8 cellular contexts compared by ENCODE assay signal in genomic region chr15:64355559-64356442, GRCh38. TPM values are rescaled to one million over a fixed set of nuclear protein-coding genes. Genes with fewer than 3 reads are reported as not detected.
DNase-seq lines count a peak whose midpoint lies in the region; ATAC-seq lines count a peak whose summit lies in the region.

TSS of gene CSNK1G1 (minus strand) at chr15:64356173. CDS start at chr15:64300499, 55,674 bp downstream.

- H2BK120ac ChIP-seq in mesenchymal stem cell (ENCODE audit: low read depth, low read length): no peak within 1 kb of the TSS

- peak within 1 kb of the TSS; percentile 35 for H4K8ac ChIP-seq in mesenchymal stem cell (ENCODE audit: low read length)

- no peaks in the 10 kb centered on the region for H3K27me3 Mint-ChIP-seq in CD8-positive, alpha-beta memory T cell
- no peaks in the 10 kb centered on the region for H3K27me3 Mint-ChIP-seq in activated CD8-positive, alpha-beta memory T cell treated with anti-CD3 and anti-CD28 coated beads, Interleukin-2, amount 10 ng/mL, durations not matched to agents 7 days and 5 days

- H3K18ac ChIP-seq in mesenchymal stem cell (ENCODE audit: low read depth in 1 of 2, low read length in 2 of 2): peak within 1 kb of the TSS; percentile 37 to 94

- H4K91ac ChIP-seq in mesenchymal stem cell (ENCODE audit: low read length): peak within 1 kb of the TSS; percentile 52

- peaks cover 2% of the 10 kb centered on the region for H3K79me1 ChIP-seq in mesenchymal stem cell (replicated peaks; ENCODE audit: low read length, poor library complexity, severe bottlenecking)

- peak within 1 kb of the TSS; percentile 99 for H2AFZ ChIP-seq in mesenchymal stem cell (ENCODE audit: low read depth, low read length)

- under 1% methylated on average over 52 of the region's 55 CpGs for WGBS in mesenchymal stem cell

- H3K9me3 ChIP-seq in CD8-positive, alpha-beta memory T cell (ENCODE audit: low read length): no peaks in the 10 kb centered on the region
- no peaks in the 10 kb centered on the region for H3K9me3 ChIP-seq in NT2/D1 (ENCODE audit: insufficient read depth, low read length)
- H3K9me3 ChIP-seq in endocrine pancreas (ENCODE audit: control insufficient read depth, low read length): no peaks in the 10 kb centered on the region
- H3K9me3 ChIP-seq in mesenchymal stem cell (ENCODE audit: control insufficient read depth, low read length): no peaks in the 10 kb centered on the region

- H3K9ac ChIP-seq in NT2/D1 (ENCODE audit: insufficient read length, low read depth) (peak within 1 kb of the TSS; percentile 93), endocrine pancreas (ENCODE audit: control insufficient read depth, insufficient read depth, low read length) (peak within 1 kb of the TSS; percentile 96), mesenchymal stem cell (ENCODE audit: low read length) (peak within 1 kb of the TSS; percentile 96)

- CTCF ChIA-PET in CD8-positive, alpha-beta memory T cell (lab: Charles Lee): no interaction called here
- CTCF ChIA-PET in activated CD8-positive, alpha-beta memory T cell treated with anti-CD3 and anti-CD28 coated beads, Interleukin-2, amount 10 ng/mL, durations not matched to agents 7 days and 5 days (lab: Charles Lee): interaction anchor here (0.7 to 1.9 kb wide), 5 partner anchors 11 to 146 kb away, joined by 3 to 7 read pairs (median 3); no protein-coding TSS in a partner anchor

- H3K4me1 Mint-ChIP-seq in CD8-positive, alpha-beta memory T cell: peaks cover 19 to 28% (median 25%) of the 10 kb centered on the region in 3 donors
- peaks cover 36% of the 10 kb centered on the region for H3K4me1 Mint-ChIP-seq in activated CD8-positive, alpha-beta memory T cell treated with anti-CD3 and anti-CD28 coated beads, Interleukin-2, amount 10 ng/mL, durations not matched to agents 7 days and 5 days

- H3K27ac Mint-ChIP-seq in CD8-positive, alpha-beta memory T cell: peak within 1 kb of the TSS; percentile 91 to 95 (median 94)
- peak within 1 kb of the TSS; percentile 86 for H3K27ac Mint-ChIP-seq in activated CD8-positive, alpha-beta memory T cell treated with anti-CD3 and anti-CD28 coated beads, Interleukin-2, amount 10 ng/mL, durations not matched to agents 7 days and 5 days

- no peaks in the 10 kb centered on the region for H3K36me3 ChIP-seq in CD8-positive, alpha-beta memory T cell (ENCODE audit: insufficient read depth, low read length)
- H3K36me3 ChIP-seq in NT2/D1 (ENCODE audit: insufficient read depth, insufficient read length, low read length) (peaks cover 7% of the 10 kb centered on the region), endocrine pancreas (ENCODE audit: control insufficient read depth, insufficient read depth, low read length) (no peaks in the 10 kb centered on the region), mesenchymal stem cell (ENCODE audit: control insufficient read depth in 1 of 2, insufficient read depth in 2 of 2, low read depth in 1 of 2, low read length in 2 of 2) (no peaks in the 10 kb centered on the region)

- peak within 1 kb of the TSS; percentile 19 for H2BK15ac ChIP-seq in mesenchymal stem cell (ENCODE audit: low read depth, poor library complexity, severe bottlenecking)

- peaks cover 0 to 18% (median 0%) of the 10 kb centered on the region in 3 donors for H3K36me3 Mint-ChIP-seq in CD8-positive, alpha-beta memory T cell
- peaks cover 8% of the 10 kb centered on the region for H3K36me3 Mint-ChIP-seq in activated CD8-positive, alpha-beta memory T cell treated with anti-CD3 and anti-CD28 coated beads, Interleukin-2, amount 10 ng/mL, durations not matched to agents 7 days and 5 days

- no peaks in the 10 kb centered on the region for H3K9me3 Mint-ChIP-seq in CD8-positive, alpha-beta memory T cell
- H3K9me3 Mint-ChIP-seq in activated CD8-positive, alpha-beta memory T cell treated with anti-CD3 and anti-CD28 coated beads, Interleukin-2, amount 10 ng/mL, durations not matched to agents 7 days and 5 days (ENCODE audit: low read depth): no peaks in the 10 kb centered on the region

- H3K4me2 ChIP-seq in mesenchymal stem cell (ENCODE audit: low read length, poor library complexity, severe bottlenecking): peak within 1 kb of the TSS; percentile 81

- peak within 1 kb of the TSS in 1 of 2 experiments; percentile 10 for H3K23ac ChIP-seq in mesenchymal stem cell (ENCODE audit: low read length in 2 of 2)

- no peak within 1 kb of the TSS for H2AK5ac ChIP-seq in mesenchymal stem cell (ENCODE audit: low read length, severe bottlenecking)

- peaks cover 14% of the 10 kb centered on the region for H3K4me1 ChIP-seq in CD8-positive, alpha-beta memory T cell (ENCODE audit: insufficient read depth, low read length)
- H3K4me1 ChIP-seq in NT2/D1 (ENCODE audit: insufficient read depth, insufficient read length) (no peaks in the 10 kb centered on the region), endocrine pancreas (ENCODE audit: control insufficient read depth, insufficient read depth, low read length) (peaks cover 5% of the 10 kb centered on the region), mesenchymal stem cell (ENCODE audit: control insufficient read depth, insufficient read depth, low read depth, low read length) (peaks cover 4% of the 10 kb centered on the region)

- POLR2A ChIA-PET in CD8-positive, alpha-beta memory T cell (lab: Charles Lee): interaction anchor here (0.8 kb wide), 1 partner anchor 32 kb away, joined by 4 read pairs; the partner anchor contains the start of gene TRIP4

- H2BK12ac ChIP-seq in mesenchymal stem cell (ENCODE audit: low read length in 2 of 2): peak within 1 kb of the TSS in 1 of 2 experiments; percentile 42

- peak within 1 kb of the TSS; percentile 70 to 95 for H3K4ac ChIP-seq in mesenchymal stem cell (ENCODE audit: low read depth in 1 of 2, low read length in 2 of 2)

- H3K4me3 Mint-ChIP-seq in CD8-positive, alpha-beta memory T cell: peak within 1 kb of the TSS; percentile 92 to 99 (median 95)
- peak within 1 kb of the TSS; percentile 89 for H3K4me3 Mint-ChIP-seq in activated CD8-positive, alpha-beta memory T cell treated with anti-CD3 and anti-CD28 coated beads, Interleukin-2, amount 10 ng/mL, durations not matched to agents 7 days and 5 days

- H2BK5ac ChIP-seq in mesenchymal stem cell (ENCODE audit: low read depth, low read length, poor library complexity, severe bottlenecking): peak within 1 kb of the TSS; percentile 24

- peak; percentile 89 to 96 (median 91) for DNase-seq in CD8-positive, alpha-beta memory T cell
- DNase-seq in HUDEP-2 (lab: John Stamatoyannopoulos, UW; ENCODE audit: unreplicated experiment in 76 of 76) (peak in 75 of 76 experiments; percentile 39 to 94 (median 88)), NT2/D1 (ENCODE audit: low read depth, low spot score) (peak; percentile 93), mesenchymal stem cell (peak; percentile 99)
- peak; percentile 95 for DNase-seq in activated CD8-positive, alpha-beta memory T cell treated with anti-CD3 and anti-CD28 coated beads, Interleukin-2, amount 10 ng/mL, durations not matched to agents 7 days and 5 days
- peak; percentile 86 for DNase-seq in stimulated activated CD8-positive, alpha-beta memory T cell treated with anti-CD3 and anti-CD28 coated beads, Interleukin-12 subunit alpha, Interleukin-12 subunit beta, amount 100 ng/mL, for 4 hours (ENCODE audit: low read depth)

- peak within 1 kb of the TSS; percentile 89 for H3K4me3 ChIP-seq in CD8-positive, alpha-beta memory T cell (ENCODE audit: low read length)
- peak within 1 kb of the TSS; percentile 98 for H3K4me3 ChIP-seq in NT2/D1 (ENCODE audit: insufficient read length, low read depth)
- H3K4me3 ChIP-seq in endocrine pancreas (ENCODE audit: control insufficient read depth, insufficient read depth, low read length): peak within 1 kb of the TSS; percentile 97
- peak within 1 kb of the TSS; percentile 95 to 98 for H3K4me3 ChIP-seq in mesenchymal stem cell (ENCODE audit: insufficient read depth in 1 of 2, low read depth in 1 of 2, low read length in 2 of 2)

- H3K27ac ChIP-seq in CD8-positive, alpha-beta memory T cell (ENCODE audit: low read depth, low read length): peak within 1 kb of the TSS; percentile 79
- peak within 1 kb of the TSS; percentile 85 for H3K27ac ChIP-seq in mesenchymal stem cell (ENCODE audit: low read length, poor library complexity, severe bottlenecking)

- no peaks in the 10 kb centered on the region for H3K27me3 ChIP-seq in CD8-positive, alpha-beta memory T cell (ENCODE audit: insufficient read depth, low read length, poor library complexity, severe bottlenecking)
- no peaks in the 10 kb centered on the region for H3K27me3 ChIP-seq in NT2/D1 (ENCODE audit: insufficient read depth, insufficient read length)
- H3K27me3 ChIP-seq in endocrine pancreas (ENCODE audit: control insufficient read depth, insufficient read depth, low read length): no peaks in the 10 kb centered on the region
- H3K27me3 ChIP-seq in mesenchymal stem cell (ENCODE audit: control insufficient read depth in 1 of 2, insufficient read depth in 1 of 2, low read length in 2 of 2): no peaks in the 10 kb centered on the region

- H3K14ac ChIP-seq in mesenchymal stem cell (ENCODE audit: low read length in 2 of 2): peak within 1 kb of the TSS in 1 of 2 experiments; percentile 94

- peak; percentile 97 for ATAC-seq in GM21381 (IDR thresholded peaks at IDR 0.05; ENCODE audit: unreplicated experiment)
- ATAC-seq in activated CD8-positive, alpha-beta memory T cell treated with anti-CD3 and anti-CD28 coated beads, Interleukin-2, amount 10 ng/mL, durations not matched to agents 7 days and 5 days: peak; percentile 99

RNA-seq across cellular contexts. Expression of gene CSNK1G1, which starts in this region (rescaled TPM):
- 10 to 100 TPM; 25.6 to 27.0 TPM for total RNA-seq in CD8-positive, alpha-beta memory T cell
- 15.5 TPM for polyA plus RNA-seq in CD8-positive, alpha-beta memory T cell
- total RNA-seq in activated CD8-positive, alpha-beta memory T cell treated with anti-CD3 and anti-CD28 coated beads, Interleukin-2, amount 10 ng/mL, durations not matched to agents 7 days and 5 days: 10 to 100 TPM; 26.9 to 30.5 TPM
- 10.4 TPM for polyA plus RNA-seq in mesenchymal stem cell (2013, experiment 1 of 2)
- polyA plus RNA-seq in mesenchymal stem cell (2013, experiment 2 of 2): 10.8 TPM

Comparison
In these comparisons a context has a peak if more than half of its experiments do, and no peak if none do; other contexts are left out.
1. Peak in every context shown above with its lines: DNase-seq, ATAC-seq, H3K4me3 ChIP-seq and H3K27ac ChIP-seq.